ENCODE assay signal across 26 cellular contexts in genomic region chr3:119042162-119042561, GRCh38.
"Had no signal": no experiment of that assay in that cellular context is flagged by ENCODE, and none has a peak within 500 bp of the region (broad histone marks: within the 10 kb centered on the region; RNA-seq: fewer than 3 reads in every experiment).

No MANE protein-coding gene starts in this region.

- H3K4me1 ChIP-seq: left lung, lower lobe of right lung, pancreas, prostate gland, stomach, testis, thyroid gland, transverse colon, upper lobe of right lung had no signal

- H3K9me3 ChIP-seq: left lung, lower lobe of right lung, pancreas, prostate gland, testis, thyroid gland, transverse colon had no signal

- H3K4me3 ChIP-seq: left lung, lower lobe of right lung, pancreas, prostate gland, skin epidermis, stomach, testis, thyroid gland, transverse colon, upper lobe of right lung had no signal

- H3K27me3 ChIP-seq: testis, thyroid gland had no signal

- DNase-seq: kidney glomerular epithelial cell; left cardiac atrium; lower lobe of right lung; mammary epithelial cell; mesenchymal stem cell; naive thymus-derived CD8-positive, alpha-beta T cell; nucleus accumbens; pancreas; posterior cingulate gyrus; retina; right cardiac atrium; stimulated activated CD4-positive, alpha-beta T cell treated with anti-CD3 and anti-CD28 coated beads, Interleukin-12 subunit alpha, Interleukin-12 subunit beta, amount 100 ng/mL, for 4 hours; stimulated activated CD4-positive, alpha-beta T cell treated with anti-CD3 and anti-CD28 coated beads, Interleukin-15, amount 100 ng/mL, for 24 hours; stimulated activated CD4-positive, alpha-beta T cell treated with anti-CD3 and anti-CD28 coated beads, Interleukin-2, amount 100 ng/mL, for 24 hours; stimulated activated CD4-positive, alpha-beta T cell treated with anti-CD3 and anti-CD28 coated beads, Interleukin-4, amount 100 ng/mL, for 1 hour; stimulated activated naive B cell treated with anti-CD40 and anti-IgM and Interleukin-4, amounts not matched to agents 10 μg/mL and 1 μg/mL and 100 μg/mL, for 72 hours; stimulated activated naive CD8-positive, alpha-beta T cell treated with anti-CD3 and anti-CD28 coated beads, Interleukin-15, Interleukin-2, amounts not matched to agents 100 U/mL and 50 U/mL, for 24 hours; stomach; testis; thyroid gland; transverse colon; upper lobe of right lung had no signal

- ATAC-seq: left cardiac atrium; left lung; lower lobe of right lung; naive thymus-derived CD8-positive, alpha-beta T cell; right cardiac atrium; sciatic nerve; stimulated activated naive B cell treated with anti-CD40 and anti-IgM and Interleukin-4, amounts not matched to agents 10 μg/mL and 1 μg/mL and 100 μg/mL, for 72 hours; stimulated activated naive CD8-positive, alpha-beta T cell treated with anti-CD3 and anti-CD28 coated beads, Interleukin-15, Interleukin-2, amounts not matched to agents 100 U/mL and 50 U/mL, for 24 hours; upper lobe of right lung had no signal

- H3K27ac ChIP-seq: left lung, lower lobe of right lung, pancreas, prostate gland, skin epidermis, stomach, testis, thyroid gland, transverse colon, upper lobe of right lung had no signal

- H3K36me3 ChIP-seq: left lung, lower lobe of right lung, pancreas, prostate gland, stomach, thyroid gland, transverse colon, upper lobe of right lung had no signal
